In the genomic region with DNA sequence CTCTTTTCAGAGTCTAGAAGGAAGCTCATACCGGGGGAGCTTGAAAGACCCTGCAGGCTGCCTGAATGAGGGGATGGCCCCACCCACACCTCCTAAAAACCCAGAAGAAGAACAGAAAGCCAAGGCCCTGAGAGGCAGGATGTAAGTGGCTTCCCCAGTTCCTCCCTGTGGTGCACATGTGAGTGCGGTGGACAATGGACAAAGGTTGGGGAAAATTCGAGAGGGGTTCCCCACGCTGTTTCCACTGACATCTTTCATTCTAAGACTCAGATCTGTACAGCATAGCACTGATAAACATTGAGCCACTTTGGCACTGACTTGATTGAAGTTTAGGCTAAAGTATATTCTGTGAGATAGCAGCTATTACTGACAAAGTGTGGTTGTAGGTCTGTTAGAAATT, we compare ENCODE assay signal across 16 cellular contexts.
A peak's percentile ranks its signal among the peaks of the same experiment; 100 is the strongest.
DNase-seq lines count a peak whose midpoint lies in the region; ATAC-seq and TF ChIP-seq lines count a peak whose summit lies in the region.
"Had no signal": no experiment of that assay in that cellular context is flagged by ENCODE, and none has a peak within 500 bp of the region (broad histone marks: within the 10 kb centered on the region; RNA-seq: fewer than 3 reads in every experiment).

No MANE protein-coding gene starts in this region.

- DNase-seq in GM06990 (ENCODE audit: extremely low read depth, insufficient read length) (peak; percentile 34), left ventricle myocardium superior (no peak), COR-L47 (lab: John Stamatoyannopoulos, UW) (no peak), DMS53 treated with DMSO at 0.1 percent for 48 hours (lab: John Stamatoyannopoulos, UW; ENCODE audit: unreplicated experiment) (no peak), hippocampal formation (lab: John Stamatoyannopoulos, UW) (no peak)
- peak; percentile 14 to 17 for DNase-seq in activated T-cell treated with anti-CD3 and anti-CD28 coated beads, Interleukin-2, amount 50 U/mL, for 72 hours
- DNase-seq: activated CD8-positive, alpha-beta memory T cell treated with anti-CD3 and anti-CD28 coated beads for 24 hours; CD8-positive, alpha-beta T cell; foreskin melanocyte; NCI-H1694 treated with DMSO at 0.1 percent for 48 hours; RPMI8226; stimulated activated naive CD4-positive, alpha-beta T cell treated with Interleukin-2 at 50 U/mL for 16 hours had no signal

- peaks cover 26% of the 10 kb centered on the region for H3K27me3 Mint-ChIP-seq in activated T-cell treated with anti-CD3 and anti-CD28 coated beads, Interleukin-2, amount 50 U/mL, for 72 hours (ENCODE audit: low read depth)

- intact Hi-C loops in left ventricle myocardium superior (cut with micrococcal nuclease): no loop called here

- H3K36me3 ChIP-seq in GM06990 (ENCODE audit: control insufficient read depth, insufficient read depth, low read length): no peaks in the 10 kb centered on the region

- ATAC-seq in GM19025 (IDR thresholded peaks at IDR 0.05; ENCODE audit: low read depth, unreplicated experiment) (peak; percentile 63), HG02885 (IDR thresholded peaks at IDR 0.05; ENCODE audit: poor library complexity, unreplicated experiment) (peak; percentile 76), left ventricle myocardium superior (no peak)
- ATAC-seq in activated T-cell treated with anti-CD3 and anti-CD28 coated beads, Interleukin-2, amount 50 U/mL, for 72 hours (replicated peaks in 1 of 2): peak; percentile 68 to 80
- ATAC-seq: CD8-positive, alpha-beta T cell had no signal

- H3K36me3 Mint-ChIP-seq in activated T-cell treated with anti-CD3 and anti-CD28 coated beads, Interleukin-2, amount 50 U/mL, for 72 hours (ENCODE audit: insufficient read depth in 2 of 2): peaks cover 1 to 2% of the 10 kb centered on the region in 2 donors
- H3K36me3 Mint-ChIP-seq: CD8-positive, alpha-beta T cell had no signal

- H3K4me1 Mint-ChIP-seq in activated T-cell treated with anti-CD3 and anti-CD28 coated beads, Interleukin-2, amount 50 U/mL, for 72 hours (ENCODE audit: low read depth): peaks cover 19% of the 10 kb centered on the region
- H3K4me1 Mint-ChIP-seq: central memory CD8-positive, alpha-beta T cell had no signal

- H3K27ac Mint-ChIP-seq in activated T-cell treated with anti-CD3 and anti-CD28 coated beads, Interleukin-2, amount 50 U/mL, for 72 hours: no peak overlapping the region
- H3K27ac Mint-ChIP-seq: CD8-positive, alpha-beta T cell had no signal

- no peak for TF ChIP-seq CTCF in GM06990 (IDR thresholded peaks at IDR 0.05; ENCODE audit: insufficient read depth, low read length, poor library complexity, severe bottlenecking)

- H3K9me3 Mint-ChIP-seq in activated T-cell treated with anti-CD3 and anti-CD28 coated beads, Interleukin-2, amount 50 U/mL, for 72 hours: peaks cover 0 to 4% of the 10 kb centered on the region in 2 donors
- H3K9me3 Mint-ChIP-seq: CD8-positive, alpha-beta T cell; central memory CD8-positive, alpha-beta T cell had no signal

- H3K27me3 ChIP-seq in GM06990 (replicated peaks; ENCODE audit: control insufficient read depth, insufficient read depth, low read length): no peaks in the 10 kb centered on the region
- H3K27me3 ChIP-seq: right atrium auricular region had no signal

- peak overlapping the region; percentile 6 to 49 for H3K4me3 Mint-ChIP-seq in activated T-cell treated with anti-CD3 and anti-CD28 coated beads, Interleukin-2, amount 50 U/mL, for 72 hours
- H3K4me3 Mint-ChIP-seq: CD8-positive, alpha-beta T cell; central memory CD8-positive, alpha-beta T cell had no signal

- no peak overlapping the region for H3K4me3 ChIP-seq in GM06990 (replicated peaks; ENCODE audit: low read depth, low read length)
- H3K4me3 ChIP-seq: right atrium auricular region had no signal

Comparison
In these comparisons a context has a peak if more than half of its experiments do, and no peak if none do; other contexts are left out.
1. DNase-seq: peak in GM06990 (single experiment) and activated T-cell treated with anti-CD3 and anti-CD28 coated beads, Interleukin-2, amount 50 U/mL, for 72 hours (2 of 2); none in left ventricle myocardium superior (single experiment), COR-L47 (single experiment), DMS53 treated with DMSO at 0.1 percent for 48 hours (single experiment) and hippocampal formation (0 of 2).